In the genomic region with DNA sequence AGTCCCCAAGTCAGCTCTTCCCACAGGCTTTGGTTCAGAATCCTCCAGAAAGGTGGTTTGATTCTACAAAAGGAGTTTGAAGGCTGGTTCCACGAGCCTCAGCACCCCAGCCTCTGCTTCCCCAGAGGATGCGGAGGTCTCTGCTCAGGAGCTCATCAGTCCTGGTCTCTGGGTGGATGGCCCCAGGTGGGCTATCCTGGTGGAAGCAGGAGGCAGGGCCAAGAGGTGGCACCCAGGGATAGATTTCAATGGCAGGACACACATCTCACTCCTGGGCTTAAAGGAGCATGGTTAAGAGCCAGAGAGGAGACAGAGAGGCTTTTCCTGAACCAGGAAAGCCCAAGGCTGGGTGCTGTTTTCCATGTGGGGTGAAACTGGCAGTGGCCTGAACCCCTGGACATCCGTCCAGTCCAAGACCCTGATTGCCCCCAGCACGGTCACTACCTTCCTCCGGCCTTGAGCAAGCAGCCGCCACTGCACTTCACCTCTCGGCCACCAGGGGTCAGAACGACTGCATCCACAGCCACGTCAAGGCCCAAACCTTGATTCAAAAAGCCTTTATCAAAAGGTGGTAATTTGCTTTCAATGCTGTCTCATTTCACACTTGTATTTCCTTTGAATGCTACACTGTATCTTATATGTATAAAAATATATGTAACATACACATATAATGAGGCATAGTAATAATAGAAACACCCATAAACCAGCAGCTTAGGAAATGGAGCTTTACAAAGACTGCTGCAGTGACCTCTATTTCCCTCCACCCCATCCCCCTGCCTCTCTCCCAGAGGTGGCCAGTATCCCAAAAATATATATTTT, we compare ENCODE assay signal across 1 cellular context.
TF ChIP-seq lines count a peak whose summit lies in the region.

No MANE protein-coding gene starts in this region.

TF ChIP-seq in K562, 482 proteins besides CTCF, POLR2A, EP300 and RAD21 (continued from another document):
- TF ChIP-seq, protein P1, sequence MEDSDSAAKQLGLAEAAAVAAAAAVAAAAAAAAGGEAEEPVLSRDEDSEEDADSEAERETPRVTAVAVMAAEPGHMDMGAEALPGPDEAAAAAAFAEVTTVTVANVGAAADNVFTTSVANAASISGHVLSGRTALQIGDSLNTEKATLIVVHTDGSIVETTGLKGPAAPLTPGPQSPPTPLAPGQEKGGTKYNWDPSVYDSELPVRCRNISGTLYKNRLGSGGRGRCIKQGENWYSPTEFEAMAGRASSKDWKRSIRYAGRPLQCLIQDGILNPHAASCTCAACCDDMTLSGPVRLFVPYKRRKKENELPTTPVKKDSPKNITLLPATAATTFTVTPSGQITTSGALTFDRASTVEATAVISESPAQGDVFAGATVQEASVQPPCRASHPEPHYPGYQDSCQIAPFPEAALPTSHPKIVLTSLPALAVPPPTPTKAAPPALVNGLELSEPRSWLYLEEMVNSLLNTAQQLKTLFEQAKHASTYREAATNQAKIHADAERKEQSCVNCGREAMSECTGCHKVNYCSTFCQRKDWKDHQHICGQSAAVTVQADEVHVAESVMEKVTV (CRISPR knock-in tag; IDR thresholded peaks at IDR 0.05): peak; percentile 86
- TF ChIP-seq KAT2B (IDR thresholded peaks at IDR 0.05; ENCODE audit: low read depth, low read length): no peak
- peak; percentile 97 for TF ChIP-seq SMC3 (conservative IDR thresholded peaks at IDR 0.05; ENCODE audit: insufficient read depth, low read depth, low read length)
- TF ChIP-seq RCOR1 (IDR thresholded peaks at IDR 0.05; ENCODE audit: borderline replicate concordance in 1 of 2, low read depth in 2 of 2, low read length in 2 of 2): 0 out of 4 replicates have a peak, but pooled peaks of 1 of the 2 experiments have one; percentile 46
- no peak for TF ChIP-seq POU5F1 (IDR thresholded peaks at IDR 0.05; ENCODE audit: borderline replicate concordance, low read depth, low read length, partially characterized antibody)
- TF ChIP-seq ATF7 (IDR thresholded peaks at IDR 0.05): 0 out of 2 replicates have a peak, but pooled peaks have one; percentile 11
- TF ChIP-seq CREM (IDR thresholded peaks at IDR 0.05; ENCODE audit: low read depth): peak; percentile 50; the same call in 1 of the 2 replicates
- TF ChIP-seq ZBTB7A (IDR thresholded peaks at IDR 0.05; ENCODE audit: borderline replicate concordance, control insufficient read depth, low read depth, low read length): no peak
- TF ChIP-seq, protein P2, sequence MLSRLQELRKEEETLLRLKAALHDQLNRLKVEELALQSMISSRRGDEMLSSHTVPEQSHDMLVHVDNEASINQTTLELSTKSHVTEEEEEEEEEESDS (CRISPR knock-in tag; IDR thresholded peaks at IDR 0.05): no peak
- peak; percentile 38; the same call in 1 of the 2 replicates for TF ChIP-seq JUND (IDR thresholded peaks at IDR 0.05; ENCODE audit: borderline replicate concordance, low read depth, low read length)
- peak; percentile 29; the same call in 1 of the 3 replicates for TF ChIP-seq JUND (tag; IDR thresholded peaks at IDR 0.05; ENCODE audit: borderline replicate concordance, low read depth, low read length)
